Comparison of ENCODE assay signal across 8 cellular contexts in the genomic region with DNA sequence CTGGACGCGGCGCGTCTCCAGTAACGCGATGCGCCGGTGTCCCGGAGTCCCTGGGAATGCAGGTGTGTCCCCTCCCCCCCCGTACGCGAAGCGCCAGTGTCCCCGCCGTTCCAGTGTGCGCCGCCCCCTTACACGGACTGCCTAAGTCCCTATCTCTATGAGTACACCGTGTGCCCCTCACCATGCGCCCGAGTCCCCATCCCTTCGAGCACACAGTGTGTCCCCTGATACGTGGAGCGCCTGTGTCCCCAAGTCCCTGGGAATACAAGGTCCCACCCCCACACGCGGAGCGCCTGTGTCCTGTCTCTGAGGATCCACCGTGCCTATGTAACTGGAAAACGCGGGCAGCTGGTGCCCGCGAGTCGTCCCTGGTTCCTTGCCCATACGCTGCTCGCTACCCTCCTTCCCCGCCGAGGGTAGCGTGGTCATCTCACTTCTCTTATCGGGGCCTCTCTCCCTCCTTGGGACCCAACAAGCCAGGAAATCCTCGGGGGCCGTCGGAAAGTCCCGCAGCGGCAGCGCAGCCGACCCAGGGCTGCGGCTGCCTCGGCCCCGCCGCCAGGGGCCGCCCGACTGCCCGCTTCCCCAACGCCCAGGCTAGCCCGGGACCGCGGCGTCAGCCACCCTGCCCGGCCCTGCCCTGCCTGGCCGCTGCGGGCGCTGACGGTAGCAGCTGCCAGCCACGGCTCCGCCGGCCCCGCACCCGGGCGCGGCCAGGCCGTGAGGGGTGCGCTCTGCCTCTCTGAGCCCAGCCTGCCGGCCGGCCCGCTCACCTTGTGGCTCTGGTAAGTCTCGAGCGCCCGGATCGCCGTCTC. TPM values are rescaled to one million over a fixed set of nuclear protein-coding genes. Genes with fewer than 3 reads are reported as not detected.
DNase-seq lines count a peak whose midpoint lies in the region; ATAC-seq and TF ChIP-seq lines count a peak whose summit lies in the region.

No MANE protein-coding gene starts in this region.

- no peaks in the 10 kb centered on the region for H3K9me3 ChIP-seq in CD4-positive, alpha-beta memory T cell (ENCODE audit: control insufficient read depth in 1 of 2, low read length in 2 of 2)
- no peaks in the 10 kb centered on the region for H3K9me3 ChIP-seq in PC-3 (ENCODE audit: low read length)

- peaks cover 50% of the 10 kb centered on the region for H4K20me1 ChIP-seq in PC-3 (ENCODE audit: low read length)

- peaks cover 0 to 2% (median 0%) of the 10 kb centered on the region in 8 donors for H3K9me3 Mint-ChIP-seq in CD4-positive, alpha-beta memory T cell
- H3K9me3 Mint-ChIP-seq in activated T-helper 17 cell treated with anti-CD3 and anti-CD28 coated beads, Interleukin-2, amount 50 U/mL, for 72 hours: no peaks in the 10 kb centered on the region
- no peaks in the 10 kb centered on the region for H3K9me3 Mint-ChIP-seq in naive thymus-derived CD8-positive, alpha-beta T cell
- peaks cover 0 to 2% of the 10 kb centered on the region in 2 donors for H3K9me3 Mint-ChIP-seq in stimulated activated naive B cell treated with anti-CD40 and anti-IgM and Interleukin-4, amounts not matched to agents 10 μg/mL and 1 μg/mL and 100 μg/mL, for 72 hours

- peaks cover 0 to 3% of the 10 kb centered on the region in 2 donors for H3K27me3 Mint-ChIP-seq in CD4-positive, alpha-beta memory T cell
- no peaks in the 10 kb centered on the region for H3K27me3 Mint-ChIP-seq in activated T-helper 17 cell treated with anti-CD3 and anti-CD28 coated beads, Interleukin-2, amount 50 U/mL, for 72 hours
- H3K27me3 Mint-ChIP-seq in naive thymus-derived CD8-positive, alpha-beta T cell: peaks cover 0 to 2% (median 0%) of the 10 kb centered on the region in 5 donors
- H3K27me3 Mint-ChIP-seq in stimulated activated naive B cell treated with anti-CD40 and anti-IgM and Interleukin-4, amounts not matched to agents 10 μg/mL and 1 μg/mL and 100 μg/mL, for 72 hours: peaks cover 0 to 7% of the 10 kb centered on the region in 2 donors

- DNase-seq in CD4-positive, alpha-beta memory T cell: peak; percentile 70 to 77 (median 76)
- DNase-seq in PC-3 (peak; percentile 68), fibroblast of mammary gland (ENCODE audit: low read depth) (peak; percentile 67)
- peak; percentile 38 to 76 (median 68) for DNase-seq in naive thymus-derived CD8-positive, alpha-beta T cell
- peak; percentile 76 for DNase-seq in stimulated activated naive B cell treated with anti-CD40 and anti-IgM and Interleukin-4, amounts not matched to agents 10 μg/mL and 1 μg/mL and 100 μg/mL, for 72 hours

- H3K4me1 ChIP-seq in CD4-positive, alpha-beta memory T cell (ENCODE audit: insufficient read depth, low read length): peaks cover 29% of the 10 kb centered on the region
- H3K4me1 ChIP-seq in PC-3 (ENCODE audit: insufficient read depth, low read length): peaks cover 72% of the 10 kb centered on the region

- TF ChIP-seq CTCF in PC-3 (conservative IDR thresholded peaks at IDR 0.05; ENCODE audit: low read depth, low read length): peak; percentile 56; the same call in 1 of the 2 replicates
- TF ChIP-seq CTCF in fibroblast of mammary gland (conservative IDR thresholded peaks at IDR 0.05; ENCODE audit: control insufficient read depth, insufficient read depth, low read depth, low read length): no peak

- H3K36me3 Mint-ChIP-seq in CD4-positive, alpha-beta memory T cell: peaks cover 0 to 12% of the 10 kb centered on the region in 2 donors
- peaks cover 62% of the 10 kb centered on the region for H3K36me3 Mint-ChIP-seq in activated T-helper 17 cell treated with anti-CD3 and anti-CD28 coated beads, Interleukin-2, amount 50 U/mL, for 72 hours (ENCODE audit: low read depth)
- no peaks in the 10 kb centered on the region for H3K36me3 Mint-ChIP-seq in naive thymus-derived CD8-positive, alpha-beta T cell
- H3K36me3 Mint-ChIP-seq in stimulated activated naive B cell treated with anti-CD40 and anti-IgM and Interleukin-4, amounts not matched to agents 10 μg/mL and 1 μg/mL and 100 μg/mL, for 72 hours: peaks cover 10 to 21% of the 10 kb centered on the region in 2 donors

- peak overlapping the region; percentile 97 for H3K4me2 ChIP-seq in PC-3 (ENCODE audit: low read length)

- POLR2A ChIA-PET in CD4-positive, alpha-beta memory T cell (lab: Charles Lee; ENCODE audit: partially characterized antibody): interaction anchor here (1.0 to 3.8 kb wide), 7 partner anchors 14 to 701 kb away, joined by 3 to 19 read pairs (median 4); partner anchors contain the start of gene CAST
- POLR2A ChIA-PET in PC-3 (lab: Charles Lee; ENCODE audit: unreplicated experiment): no interaction called here
- POLR2A ChIA-PET in naive thymus-derived CD8-positive, alpha-beta T cell (lab: Charles Lee): interaction anchor here (1.0 kb wide), 1 partner anchor 90 kb away, joined by 4 read pairs; no protein-coding TSS in a partner anchor

- peak overlapping the region; percentile 92 for H3K9ac ChIP-seq in PC-3 (ENCODE audit: low read length)

- H3K27ac Mint-ChIP-seq in CD4-positive, alpha-beta memory T cell: peak overlapping the region; percentile 98 to 99 (median 99)
- H3K27ac Mint-ChIP-seq in activated T-helper 17 cell treated with anti-CD3 and anti-CD28 coated beads, Interleukin-2, amount 50 U/mL, for 72 hours: peak overlapping the region; percentile 100
- H3K27ac Mint-ChIP-seq in naive thymus-derived CD8-positive, alpha-beta T cell: peak overlapping the region; percentile 85 to 100 (median 98)
- peak overlapping the region; percentile 98 for H3K27ac Mint-ChIP-seq in stimulated activated naive B cell treated with anti-CD40 and anti-IgM and Interleukin-4, amounts not matched to agents 10 μg/mL and 1 μg/mL and 100 μg/mL, for 72 hours

- H3F3A ChIP-seq in PC-3 (ENCODE audit: low read length, unreplicated experiment): peaks cover 8% of the 10 kb centered on the region

- no peaks in the 10 kb centered on the region for H3K36me3 ChIP-seq in CD4-positive, alpha-beta memory T cell (ENCODE audit: insufficient read depth, low read length)
- peaks cover 10% of the 10 kb centered on the region for H3K36me3 ChIP-seq in PC-3 (ENCODE audit: low read depth, low read length)

- H3K27me3 ChIP-seq in CD4-positive, alpha-beta memory T cell (ENCODE audit: insufficient read depth, low read length): no peaks in the 10 kb centered on the region
- no peaks in the 10 kb centered on the region for H3K27me3 ChIP-seq in PC-3 (ENCODE audit: low read length)

- peaks cover 24 to 51% (median 38%) of the 10 kb centered on the region in 4 donors for H3K4me1 Mint-ChIP-seq in CD4-positive, alpha-beta memory T cell
- peaks cover 52% of the 10 kb centered on the region for H3K4me1 Mint-ChIP-seq in activated T-helper 17 cell treated with anti-CD3 and anti-CD28 coated beads, Interleukin-2, amount 50 U/mL, for 72 hours
- peaks cover 32 to 50% (median 36%) of the 10 kb centered on the region in 4 donors for H3K4me1 Mint-ChIP-seq in naive thymus-derived CD8-positive, alpha-beta T cell
- peaks cover 34 to 45% of the 10 kb centered on the region in 2 donors for H3K4me1 Mint-ChIP-seq in stimulated activated naive B cell treated with anti-CD40 and anti-IgM and Interleukin-4, amounts not matched to agents 10 μg/mL and 1 μg/mL and 100 μg/mL, for 72 hours

- no peaks in the 10 kb centered on the region for H3K9me2 ChIP-seq in PC-3 (replicated peaks; ENCODE audit: low read length)

- ATAC-seq in GM19324 (IDR thresholded peaks at IDR 0.05; ENCODE audit: low FRiP score, unreplicated experiment) (peak; percentile 66), HG03442 (IDR thresholded peaks at IDR 0.05; ENCODE audit: unreplicated experiment) (peak; percentile 48), PC-3 (peak; percentile 57)
- ATAC-seq in activated T-helper 17 cell treated with anti-CD3 and anti-CD28 coated beads, Interleukin-2, amount 50 U/mL, for 72 hours (replicated peaks): peak; percentile 57
- ATAC-seq in naive thymus-derived CD8-positive, alpha-beta T cell: peak; percentile 55 to 66
- peak; percentile 78 to 79 for ATAC-seq in stimulated activated naive B cell treated with anti-CD40 and anti-IgM and Interleukin-4, amounts not matched to agents 10 μg/mL and 1 μg/mL and 100 μg/mL, for 72 hours (replicated peaks)

- H3K27ac ChIP-seq in CD4-positive, alpha-beta memory T cell (ENCODE audit: low read depth, low read length): peak overlapping the region; percentile 83
- H3K27ac ChIP-seq in PC-3 (ENCODE audit: low read length): peak overlapping the region; percentile 71

- no TSS peak for BruUV-seq in PC-3 (replicated peaks; lab: Mats Ljungman, UMichigan)

- intact Hi-C loops in CD4-positive, alpha-beta memory T cell (cut with micrococcal nuclease): loop anchor here (1.0 to 10.0 kb wide), 9 partner anchors 176 to 1222 kb away; partner anchors contain the start of genes CAST, GPR150, RFESD and RIOK2
- intact Hi-C loops in PC-3 (cut with micrococcal nuclease): loop anchor here (1.0 to 5.0 kb wide), 6 partner anchors 102 to 375 kb away; no protein-coding TSS in a partner anchor

- H3K4me3 ChIP-seq in CD4-positive, alpha-beta memory T cell (ENCODE audit: low read length in 2 of 2): peak overlapping the region; percentile 43 to 81
- H3K4me3 ChIP-seq in PC-3 (ENCODE audit: low read length): peak overlapping the region; percentile 99
- H3K4me3 ChIP-seq in fibroblast of mammary gland (ENCODE audit: control insufficient read depth, low read depth, low read length): peak overlapping the region; percentile 77

- CTCF ChIA-PET in CD4-positive, alpha-beta memory T cell (lab: Charles Lee; ENCODE audit: partially characterized antibody): interaction anchor here (0.7 to 2.6 kb wide), 12 partner anchors 8 to 377 kb away, joined by 3 to 7 read pairs (median 4); no protein-coding TSS in a partner anchor
- CTCF ChIA-PET in PC-3 (lab: Charles Lee): no interaction called here

- H3K79me2 ChIP-seq in PC-3 (ENCODE audit: low read length): peaks cover 64% of the 10 kb centered on the region

- peak overlapping the region; percentile 72 for H2AFZ ChIP-seq in PC-3 (ENCODE audit: low read length)

- peak overlapping the region; percentile 94 to 98 (median 96) for H3K4me3 Mint-ChIP-seq in CD4-positive, alpha-beta memory T cell
- peak overlapping the region; percentile 99 for H3K4me3 Mint-ChIP-seq in activated T-helper 17 cell treated with anti-CD3 and anti-CD28 coated beads, Interleukin-2, amount 50 U/mL, for 72 hours
- H3K4me3 Mint-ChIP-seq in naive thymus-derived CD8-positive, alpha-beta T cell: peak overlapping the region; percentile 90 to 98 (median 96)
- H3K4me3 Mint-ChIP-seq in stimulated activated naive B cell treated with anti-CD40 and anti-IgM and Interleukin-4, amounts not matched to agents 10 μg/mL and 1 μg/mL and 100 μg/mL, for 72 hours: peak overlapping the region; percentile 95 to 99

RNA-seq across cellular contexts. Expression of gene ELL2, which starts 0.6 kb away (rescaled TPM):
- total RNA-seq in CD4-positive, alpha-beta memory T cell: 10 to 100 TPM; 14.0 to 15.6 TPM
- polyA plus RNA-seq in CD4-positive, alpha-beta memory T cell: 1 to 10 TPM; 2.8 to 4.5 TPM
- total RNA-seq in PC-3 (2014; rRNA removed): 72.2 and 82.4 TPM in 2 replicates
- 100 to 1,000 TPM; 159 to 172 TPM for total RNA-seq in activated T-helper 17 cell treated with anti-CD3 and anti-CD28 coated beads, Interleukin-2, amount 50 U/mL, for 72 hours
- total RNA-seq in naive thymus-derived CD8-positive, alpha-beta T cell: 10 to 100 TPM; 13.0 to 13.8 TPM
- polyA plus RNA-seq in naive thymus-derived CD8-positive, alpha-beta T cell: 1 to 10 TPM; 1.8 to 3.1 (median 1.9) TPM

Comparison
In these comparisons a context has a peak if more than half of its experiments do, and no peak if none do; other contexts are left out.
1. Peak in every context shown above with its lines: DNase-seq, ATAC-seq, H3K4me3 ChIP-seq and H3K27ac ChIP-seq.